In genomic region chr3:149736180-149737100, GRCh38 we compare ENCODE assay signal across 12 cellular contexts. TPM values are rescaled to one million over a fixed set of nuclear protein-coding genes. Genes with fewer than 3 reads are reported as not detected.
DNase-seq lines count a peak whose midpoint lies in the region; ATAC-seq and TF ChIP-seq lines count a peak whose summit lies in the region.
"Had no signal": no experiment of that assay in that cellular context is flagged by ENCODE, and none has a peak within 500 bp of the region (broad histone marks: within the 10 kb centered on the region; RNA-seq: fewer than 3 reads in every experiment).

No MANE protein-coding gene starts in this region.

- no peaks in the 10 kb centered on the region for H4K20me1 ChIP-seq in IMR-90 (ENCODE audit: insufficient read depth, low read length)

- no peak overlapping the region for H3K23ac ChIP-seq in IMR-90 (ENCODE audit: low read depth, low read length)

- no peak overlapping the region for H3K4ac ChIP-seq in IMR-90 (ENCODE audit: low read depth, low read length)

- no peaks in the 10 kb centered on the region for H3K9me1 ChIP-seq in IMR-90 (ENCODE audit: insufficient read depth, low read length)

- no peak overlapping the region for H3K18ac ChIP-seq in IMR-90 (ENCODE audit: low read depth, low read length)

- H2BK120ac ChIP-seq in IMR-90 (ENCODE audit: low read depth, low read length) = no peak overlapping the region

- POLR2A ChIA-PET in IMR-90 (lab: Charles Lee; ENCODE audit: unreplicated experiment) = interaction anchor here (0.5 to 0.6 kb wide), 2 partner anchors 63 to 226 kb away, joined by 3 to 4 read pairs; no protein-coding TSS in a partner anchor

- H3K9me3 ChIP-seq in IMR-90 (ENCODE audit: control insufficient read depth, insufficient read depth, low read length) = no peaks in the 10 kb centered on the region
- H3K9me3 ChIP-seq: gastrocnemius medialis, tibial artery had no signal

- H3K4me1 ChIP-seq in ACC112 (ENCODE audit: control insufficient read depth, insufficient read depth, low read length, unreplicated experiment) (peaks cover 15% of the 10 kb centered on the region), IMR-90 (ENCODE audit: control insufficient read depth, insufficient read depth, low read length) (peaks cover 4% of the 10 kb centered on the region)
- H3K4me1 ChIP-seq: gastrocnemius medialis had no signal

- DNase-seq in IMR-90 (peak; percentile 42), astrocyte of the cerebellum (ENCODE audit: low read depth) (peak; percentile 80), kidney glomerular epithelial cell (lab: John Stamatoyannopoulos, UW) (peak; percentile 93)
- DNase-seq in activated naive CD8-positive, alpha-beta T cell treated with anti-CD3 and anti-CD28 coated beads, Interleukin-2, amount 50 U/mL, for 24 hours = no peak
- DNase-seq: activated naive CD8-positive, alpha-beta T cell treated with anti-CD3 and anti-CD28 coated beads, Interleukin-2, amount 10 ng/mL, durations not matched to agents 7 days and 5 days; gastrocnemius medialis; stimulated activated CD4-positive, alpha-beta T cell treated with anti-CD3 and anti-CD28 coated beads, Interleukin-4, amount 100 ng/mL, for 1 hour; tibial artery had no signal

- H2AFZ ChIP-seq in ACC112 (ENCODE audit: low read length, unreplicated experiment) = no peak overlapping the region
- H2AFZ ChIP-seq in IMR-90 (replicated peaks; ENCODE audit: low read length, poor library complexity) = no peak overlapping the region

- H2BK5ac ChIP-seq in IMR-90 (ENCODE audit: low read depth, low read length, poor library complexity, severe bottlenecking) = no peak overlapping the region

- BruUV-seq in IMR-90 (replicated peaks; lab: Mats Ljungman, UMichigan) = no TSS peak

- H4K91ac ChIP-seq in IMR-90 (ENCODE audit: insufficient read depth, low read depth, low read length) = no peak overlapping the region

- no peak overlapping the region for H3K4me3 ChIP-seq in ACC112 (ENCODE audit: low read depth, low read length)
- no peak overlapping the region for H3K4me3 ChIP-seq in IMR-90 (ENCODE audit: insufficient read depth, low read depth, low read length)
- no peak overlapping the region for H3K4me3 ChIP-seq in astrocyte of the cerebellum (ENCODE audit: low read depth, low read length)
- H3K4me3 ChIP-seq: gastrocnemius medialis, tibial artery had no signal

- dilution Hi-C loops in IMR-90 (cut with HindIII; ENCODE audit: low sequenced_read_pairs, unreplicated experiment) = loop anchor here (25.0 kb wide), 1 partner anchor 224 kb away; no protein-coding TSS in a partner anchor

- no peaks in the 10 kb centered on the region for H3K79me2 ChIP-seq in ACC112 (ENCODE audit: control insufficient read depth, insufficient read depth, low read length, unreplicated experiment)

- H2AK9ac ChIP-seq in IMR-90 (replicated peaks; ENCODE audit: low read depth, low read length, poor library complexity) = no peak overlapping the region

- no peak for TF ChIP-seq POLR2A in IMR-90 (IDR thresholded peaks at IDR 0.05; ENCODE audit: low read depth, low read length)

- no peaks in the 10 kb centered on the region for H3K4me1 Mint-ChIP-seq in activated naive CD8-positive, alpha-beta T cell treated with anti-CD3 and anti-CD28 coated beads, Interleukin-2, amount 50 U/mL, for 24 hours
- H3K4me1 Mint-ChIP-seq: activated naive CD8-positive, alpha-beta T cell treated with anti-CD3 and anti-CD28 coated beads, Interleukin-2, amount 10 ng/mL, durations not matched to agents 7 days and 5 days had no signal

- TF ChIP-seq RAD21 in IMR-90 (IDR thresholded peaks at IDR 0.05; ENCODE audit: low read length) = no peak

- no peaks in the 10 kb centered on the region for H3K27me3 Mint-ChIP-seq in activated naive CD8-positive, alpha-beta T cell treated with anti-CD3 and anti-CD28 coated beads, Interleukin-2, amount 50 U/mL, for 24 hours
- H3K27me3 Mint-ChIP-seq: activated naive CD8-positive, alpha-beta T cell treated with anti-CD3 and anti-CD28 coated beads, Interleukin-2, amount 10 ng/mL, durations not matched to agents 7 days and 5 days had no signal

- no peak overlapping the region for H4K8ac ChIP-seq in IMR-90 (ENCODE audit: low read depth in 2 of 2, low read length in 2 of 2)

- in situ Hi-C loops in IMR-90 (cut with MboI; ENCODE audit: low sequenced_read_pairs) = no loop called here
- in situ Hi-C loops in astrocyte of the cerebellum (cut with HindIII; ENCODE audit: low sequenced_read_pairs) = loop anchor here (25.0 kb wide), 1 partner anchor 224 kb away; no protein-coding TSS in a partner anchor

- H2AK5ac ChIP-seq in IMR-90 (ENCODE audit: low read depth, low read length) = no peak overlapping the region

- no peak overlapping the region for H3K4me3 Mint-ChIP-seq in activated naive CD8-positive, alpha-beta T cell treated with anti-CD3 and anti-CD28 coated beads, Interleukin-2, amount 50 U/mL, for 24 hours
- H3K4me3 Mint-ChIP-seq: activated naive CD8-positive, alpha-beta T cell treated with anti-CD3 and anti-CD28 coated beads, Interleukin-2, amount 10 ng/mL, durations not matched to agents 7 days and 5 days had no signal

- ATAC-seq in IMR-90 (ENCODE audit: low read depth) (peak; percentile 72), HG03378 (IDR thresholded peaks at IDR 0.05; ENCODE audit: unreplicated experiment) (no peak), GM19467 (IDR thresholded peaks at IDR 0.05; ENCODE audit: unreplicated experiment) (no peak), GM18519 (IDR thresholded peaks at IDR 0.05; ENCODE audit: low FRiP score, unreplicated experiment) (no peak)
- no peak for ATAC-seq in activated naive CD8-positive, alpha-beta T cell treated with anti-CD3 and anti-CD28 coated beads, Interleukin-2, amount 50 U/mL, for 24 hours
- ATAC-seq: gastrocnemius medialis had no signal

- H3K56ac ChIP-seq in IMR-90 (ENCODE audit: extremely low read depth, insufficient read depth, low read length) = no peak overlapping the region

- peaks cover 7% of the 10 kb centered on the region for H3K36me3 Mint-ChIP-seq in activated naive CD8-positive, alpha-beta T cell treated with anti-CD3 and anti-CD28 coated beads, Interleukin-2, amount 50 U/mL, for 24 hours (ENCODE audit: low read depth)

- H3K14ac ChIP-seq in IMR-90 (replicated peaks; ENCODE audit: low read depth, low read length) = no peak overlapping the region

- 33% methylated on average over 1 of the region's 2 CpGs; no CpG with 5 or more reads in 1 of the 2 experiments for WGBS in IMR-90 (ENCODE audit: extremely low coverage in 2 of 2, insufficient read length in 1 of 2), 2 experiments

- no peak overlapping the region for H4K5ac ChIP-seq in IMR-90 (ENCODE audit: low read depth, low read length)

- H3K9me3 Mint-ChIP-seq in activated naive CD8-positive, alpha-beta T cell treated with anti-CD3 and anti-CD28 coated beads, Interleukin-2, amount 50 U/mL, for 24 hours = no peaks in the 10 kb centered on the region
- H3K9me3 Mint-ChIP-seq: activated naive CD8-positive, alpha-beta T cell treated with anti-CD3 and anti-CD28 coated beads, Interleukin-2, amount 10 ng/mL, durations not matched to agents 7 days and 5 days had no signal

- H2BK15ac ChIP-seq in IMR-90 (ENCODE audit: low read depth, low read length) = no peak overlapping the region

- H3K4me2 ChIP-seq in IMR-90 (ENCODE audit: low read depth, low read length) = peak overlapping the region; percentile 36; the same call in 1 of the 2 replicates

- H3K27me3 ChIP-seq in ACC112 (ENCODE audit: insufficient read depth, low read length) (no peaks in the 10 kb centered on the region), IMR-90 (ENCODE audit: control insufficient read depth, insufficient read depth, low read length) (no peaks in the 10 kb centered on the region)
- H3K27me3 ChIP-seq: gastrocnemius medialis, tibial artery had no signal

- TF ChIP-seq CTCF in IMR-90 (conservative IDR thresholded peaks at IDR 0.05; ENCODE audit: low read depth, low read length) = no peak
- TF ChIP-seq CTCF in astrocyte of the cerebellum (IDR thresholded peaks at IDR 0.05; ENCODE audit: low read depth, low read length, missing control alignments) = no peak

- H3K79me1 ChIP-seq in IMR-90 (ENCODE audit: low read depth in 1 of 2, low read length in 2 of 2) = peaks cover 2% of the 10 kb centered on the region in 2 experiments; a peak in 2 of 4 replicates

- intact Hi-C loops in IMR-90 (cut with micrococcal nuclease) = no loop called here

- H3K27ac Mint-ChIP-seq in activated naive CD8-positive, alpha-beta T cell treated with anti-CD3 and anti-CD28 coated beads, Interleukin-2, amount 50 U/mL, for 24 hours = no peak overlapping the region
- H3K27ac Mint-ChIP-seq: activated naive CD8-positive, alpha-beta T cell treated with anti-CD3 and anti-CD28 coated beads, Interleukin-2, amount 10 ng/mL, durations not matched to agents 7 days and 5 days had no signal

- CTCF ChIA-PET in IMR-90 (lab: Yijun Ruan, JAX) = no interaction called here

- H3K27ac ChIP-seq in ACC112 (ENCODE audit: low read depth, low read length) (peak overlapping the region; percentile 3; the same call in 1 of the 2 replicates), IMR-90 (ENCODE audit: insufficient read depth, low read length) (no peak overlapping the region)
- H3K27ac ChIP-seq: gastrocnemius medialis, tibial artery had no signal

- no peak overlapping the region for H3K9ac ChIP-seq in IMR-90 (ENCODE audit: low read depth, low read length)

- no peak overlapping the region for H2BK20ac ChIP-seq in IMR-90 (ENCODE audit: low read depth, low read length)

- H3K36me3 ChIP-seq in ACC112 (ENCODE audit: insufficient read depth, low read length) = peaks cover 15% of the 10 kb centered on the region
- peaks cover 2% of the 10 kb centered on the region for H3K36me3 ChIP-seq in IMR-90 (ENCODE audit: control insufficient read depth, insufficient read depth, low read length)

TF ChIP-seq in IMR-90, 13 proteins besides CTCF, POLR2A, EP300 and RAD21 (continues in another document):
- TF ChIP-seq MXI1 (IDR thresholded peaks at IDR 0.05; ENCODE audit: borderline replicate concordance, low read depth, low read length) (no peak), SMC3 (IDR thresholded peaks at IDR 0.05; ENCODE audit: low read depth, low read length) (no peak), RFX5 (IDR thresholded peaks at IDR 0.05; ENCODE audit: low read depth, low read length) (no peak), NFE2L2 (IDR thresholded peaks at IDR 0.05; ENCODE audit: low read depth, low read length) (no peak), BHLHE40 (IDR thresholded peaks at IDR 0.05; ENCODE audit: low read depth, low read length) (no peak)

RNA-seq across cellular contexts. Expression of gene COMMD2, which starts 15.8 kb away (rescaled TPM):
- 31.9 and 46.1 TPM in 2 replicates for total RNA-seq in IMR-90 (2012; rRNA removed)
- polyA plus RNA-seq in IMR-90 (2012; rRNA removed) = 23.6 and 25.9 TPM in 2 replicates
- 6.3 and 8.4 TPM in 2 replicates for polyA plus RNA-seq in IMR-90 (2012; cell fraction: cytosol; rRNA removed)
- 4.1 and 14.8 TPM in 2 replicates for polyA plus RNA-seq in IMR-90 (2012; cell fraction: nucleus; rRNA removed; ENCODE audit: low replicate concordance)

RNA-seq across cellular contexts. Expression of gene ANKUB1, which starts 55.9 kb away (rescaled TPM):
- not detected in 2 replicates for total RNA-seq in IMR-90 (2012; rRNA removed)
- polyA plus RNA-seq in IMR-90 (2012; rRNA removed) = not detected in 2 replicates
- not detected in 2 replicates for polyA plus RNA-seq in IMR-90 (2012; cell fraction: cytosol; rRNA removed)
- not detected in 2 replicates for polyA plus RNA-seq in IMR-90 (2012; cell fraction: nucleus; rRNA removed; ENCODE audit: low replicate concordance)
- total RNA-seq: activated naive CD8-positive, alpha-beta T cell treated with anti-CD3 and anti-CD28 coated beads, Interleukin-2, amount 10 ng/mL, durations not matched to agents 7 days and 5 days; gastrocnemius medialis had no signal
